Comparison of ENCODE assay signal across 1 cellular context in genomic region chr1:36149237-36149972, GRCh38.
TF ChIP-seq lines count a peak whose summit lies in the region.

TSS of gene TRAPPC3 (minus strand) at chr1:36149486. CDS start at chr1:36149378, 108 bp downstream.

TF ChIP-seq in K562, 482 proteins besides CTCF, POLR2A, EP300 and RAD21 (continued from another document):
- TF ChIP-seq REST (CRISPR knock-in tag; IDR thresholded peaks at IDR 0.05; ENCODE audit: low read depth), result peak; percentile 26; the same call in 1 of the 2 replicates
- TF ChIP-seq ESRRA (IDR thresholded peaks at IDR 0.05; ENCODE audit: borderline replicate concordance, low read depth), result peak; percentile 74
- TF ChIP-seq FUS (optimal IDR thresholded peaks at IDR 0.05; ENCODE audit: low read depth, low read length), result no peak
- no peak for TF ChIP-seq BDP1 (IDR thresholded peaks at IDR 0.05; ENCODE audit: insufficient read depth, insufficient read length)
- no peak for TF ChIP-seq BRD9 (IDR thresholded peaks at IDR 0.05; ENCODE audit: low read depth, partially characterized antibody)
- peak; percentile 71; the same call in 1 of the 2 replicates for TF ChIP-seq TAF7 (tag; IDR thresholded peaks at IDR 0.05)
- peak; percentile 87 for TF ChIP-seq TOE1 (IDR thresholded peaks at IDR 0.05; ENCODE audit: borderline replicate concordance)
- peak; percentile 78; the same call in 1 of the 2 replicates for TF ChIP-seq TOE1 (CRISPR knock-in tag; IDR thresholded peaks at IDR 0.05; ENCODE audit: borderline replicate concordance, low read depth)
- peak; percentile 54 for TF ChIP-seq FOXP1 (CRISPR knock-in tag; IDR thresholded peaks at IDR 0.05)
- TF ChIP-seq ELF2 (CRISPR knock-in tag; IDR thresholded peaks at IDR 0.05), result peak; percentile 70; the same call in 1 of the 2 replicates
- TF ChIP-seq ZNF511 (CRISPR knock-in tag; IDR thresholded peaks at IDR 0.05), result peak; percentile 25; the same call in 1 of the 2 replicates
- TF ChIP-seq CCNT2 (IDR thresholded peaks at IDR 0.05; ENCODE audit: borderline replicate concordance, extremely low read depth, insufficient read length, low read depth, low read length), result peak; percentile 83
- TF ChIP-seq STAG1 (CRISPR knock-in tag; IDR thresholded peaks at IDR 0.05; ENCODE audit: borderline replicate concordance), result no peak; the same call in 1 of the 2 replicates
- no peak for TF ChIP-seq KAT8 (IDR thresholded peaks at IDR 0.05; ENCODE audit: low read depth)
- no peak for TF ChIP-seq ZNF239 (CRISPR knock-in tag; IDR thresholded peaks at IDR 0.05)
- TF ChIP-seq HNRNPL (IDR thresholded peaks at IDR 0.05; ENCODE audit: low read depth, low read length), result peak; percentile 81; the same call in 1 of the 2 replicates
- peak; percentile 91 to 98 for TF ChIP-seq MAZ (CRISPR knock-in tag; conservative IDR thresholded peaks at IDR 0.05 in 1 of 2, IDR thresholded peaks at IDR 0.05 in 1 of 2)
- no peak for TF ChIP-seq DACH1 (IDR thresholded peaks at IDR 0.05; ENCODE audit: partially characterized antibody)
- no peak for TF ChIP-seq PTRF (tag; IDR thresholded peaks at IDR 0.05)
- no peak for TF ChIP-seq DDX20 (tag; IDR thresholded peaks at IDR 0.05; ENCODE audit: low read depth)
- peak; percentile 72; the same call in 1 of the 2 replicates for TF ChIP-seq ZNF24 (IDR thresholded peaks at IDR 0.05)
- TF ChIP-seq ZNF318 (IDR thresholded peaks at IDR 0.05; ENCODE audit: borderline replicate concordance in 1 of 2, low read depth in 1 of 2), result no peak
- TF ChIP-seq SREBF2 (CRISPR knock-in tag; IDR thresholded peaks at IDR 0.05), result no peak
- TF ChIP-seq ZNF77 (CRISPR knock-in tag; IDR thresholded peaks at IDR 0.05), result no peak
- no peak for TF ChIP-seq ZNF551 (CRISPR knock-in tag; IDR thresholded peaks at IDR 0.05)
- no peak for TF ChIP-seq IRF2 (CRISPR knock-in tag; IDR thresholded peaks at IDR 0.05)
- TF ChIP-seq CREBBP (IDR thresholded peaks at IDR 0.05; ENCODE audit: low read depth, low read length), result no peak
- TF ChIP-seq MYNN (IDR thresholded peaks at IDR 0.05), result peak; percentile 61; the same call in 1 of the 2 replicates
- no peak for TF ChIP-seq MYNN (CRISPR knock-in tag; IDR thresholded peaks at IDR 0.05)
- no peak for TF ChIP-seq SAFB2 (IDR thresholded peaks at IDR 0.05; ENCODE audit: borderline replicate concordance, low read depth, low read length, severe bottlenecking)
- TF ChIP-seq CREB3 (tag; conservative IDR thresholded peaks at IDR 0.05; ENCODE audit: low read depth), result 0 out of 2 replicates have a peak, but pooled peaks have one; percentile 49
- no peak for TF ChIP-seq ZNF507 (tag; conservative IDR thresholded peaks at IDR 0.05)
- TF ChIP-seq MNT (conservative IDR thresholded peaks at IDR 0.05), result peak; percentile 89 to 94
- TF ChIP-seq THRB (CRISPR knock-in tag; conservative IDR thresholded peaks at IDR 0.05), result no peak
- TF ChIP-seq HNRNPH1 (optimal IDR thresholded peaks at IDR 0.05; ENCODE audit: low read depth, low read length), result no peak
- TF ChIP-seq CHD4 (IDR thresholded peaks at IDR 0.05; ENCODE audit: insufficient read depth, insufficient replicate concordance, low read depth, low read length, poor library complexity, severe bottlenecking), result no peak
- TF ChIP-seq NFIC (IDR thresholded peaks at IDR 0.05), result peak; percentile 33
- no peak for TF ChIP-seq EZH2 (IDR thresholded peaks at IDR 0.05; ENCODE audit: borderline replicate concordance, low read depth, low read length)
- TF ChIP-seq ZKSCAN3 (CRISPR knock-in tag; IDR thresholded peaks at IDR 0.05), result no peak
- TF ChIP-seq SIN3A (IDR thresholded peaks at IDR 0.05; ENCODE audit: borderline replicate concordance in 2 of 2, control insufficient read depth in 1 of 2, low read depth in 2 of 2, low read length in 2 of 2), result peak in 1 of 2 experiments; percentile 44; a peak in 1 of 4 replicates
- TF ChIP-seq UBTF (IDR thresholded peaks at IDR 0.05; ENCODE audit: borderline replicate concordance in 1 of 2, low read depth in 2 of 2, low read length in 2 of 2), result peak in 1 of 2 experiments; percentile 17; a peak in 1 of 4 replicates
- TF ChIP-seq PHB2 (IDR thresholded peaks at IDR 0.05; ENCODE audit: low read depth), result no peak
- TF ChIP-seq FOXJ3 (CRISPR knock-in tag; IDR thresholded peaks at IDR 0.05), result no peak
- no peak for TF ChIP-seq BCL6 (CRISPR knock-in tag; IDR thresholded peaks at IDR 0.05)
- peak; percentile 96 for TF ChIP-seq POLR2B (IDR thresholded peaks at IDR 0.05; ENCODE audit: low read depth, partially characterized antibody)
- peak; percentile 78; the same call in 1 of the 2 replicates for TF ChIP-seq ZNF589 (CRISPR knock-in tag; IDR thresholded peaks at IDR 0.05; ENCODE audit: low read depth)
